20 cellular contexts compared by ENCODE assay signal in genomic region chr10:12788277-12788676, GRCh38.
"Had no signal": no experiment of that assay in that cellular context is flagged by ENCODE, and none has a peak within 500 bp of the region (broad histone marks: within the 10 kb centered on the region; RNA-seq: fewer than 3 reads in every experiment).

No MANE protein-coding gene starts in this region.

- H3K9me3 Mint-ChIP-seq: central memory CD8-positive, alpha-beta T cell; naive B cell had no signal

- H3K27me3 Mint-ChIP-seq: central memory CD8-positive, alpha-beta T cell; naive B cell had no signal

- H3K4me3 ChIP-seq: esophagus muscularis mucosa, gastrocnemius medialis, heart right ventricle, left lung, lower lobe of right lung, right atrium auricular region, suprapubic skin, tibial nerve, upper lobe of right lung had no signal

- H3K27me3 ChIP-seq: esophagus muscularis mucosa, heart right ventricle, left lung, right atrium auricular region, suprapubic skin, tibial nerve, upper lobe of right lung had no signal

- H3K9me3 ChIP-seq: gastrocnemius medialis, lower lobe of right lung, right atrium auricular region, suprapubic skin, tibial nerve, upper lobe of right lung had no signal

- H3K4me3 Mint-ChIP-seq: central memory CD8-positive, alpha-beta T cell; naive B cell had no signal

- H3K36me3 ChIP-seq: gastrocnemius medialis, left lung, lower lobe of right lung, right atrium auricular region, suprapubic skin, upper lobe of right lung had no signal

- H3K4me1 ChIP-seq: gastrocnemius medialis, heart right ventricle, left lung, lower lobe of right lung, tibial nerve, upper lobe of right lung had no signal

- H3K4me1 Mint-ChIP-seq: central memory CD8-positive, alpha-beta T cell; naive B cell had no signal

- DNase-seq: cortex of kidney; effector memory CD4-positive, alpha-beta T cell; gastrocnemius medialis; heart right ventricle; hypothalamus; islet precursor cell; left lung; lower lobe of right lung; mesenchymal stem cell; naive B cell; small intestine; stimulated activated CD4-positive, alpha-beta T cell treated with anti-CD3 and anti-CD28 coated beads, Interleukin-12 subunit alpha, Interleukin-12 subunit beta, amount 100 ng/mL, for 4 hours; stimulated activated naive CD4-positive, alpha-beta T cell; upper lobe of right lung had no signal

- H3K27ac ChIP-seq: epithelial cell of prostate, esophagus muscularis mucosa, gastrocnemius medialis, heart right ventricle, left lung, lower lobe of right lung, suprapubic skin, tibial nerve, upper lobe of right lung had no signal
